9 cellular contexts compared by ENCODE assay signal in genomic region chr17:40819528-40820125, GRCh38. TPM values are rescaled to one million over a fixed set of nuclear protein-coding genes. Genes with fewer than 3 reads are reported as not detected.
DNase-seq lines count a peak whose midpoint lies in the region; ATAC-seq and TF ChIP-seq lines count a peak whose summit lies in the region.
"Had no signal": no experiment of that assay in that cellular context is flagged by ENCODE, and none has a peak within 500 bp of the region (broad histone marks: within the 10 kb centered on the region; RNA-seq: fewer than 3 reads in every experiment).

No MANE protein-coding gene starts in this region.

- BruUV-seq in Panc1 (replicated peaks; lab: Mats Ljungman, UMichigan), result TSS peak; percentile 94

- ATAC-seq in Panc1 (peak; percentile 55), GM18909 (IDR thresholded peaks at IDR 0.05; ENCODE audit: poor library complexity, unreplicated experiment) (no peak), GM21526 (IDR thresholded peaks at IDR 0.05; ENCODE audit: low FRiP score, unreplicated experiment) (no peak)
- no peak for ATAC-seq in naive thymus-derived CD8-positive, alpha-beta T cell

- POLR2A ChIA-PET in Panc1 (lab: Charles Lee), result interaction anchor here (0.6 to 1.1 kb wide), 4 partner anchors 10 to 720 kb away, joined by 3 to 6 read pairs (median 4); no protein-coding TSS in a partner anchor
- POLR2A ChIA-PET in naive thymus-derived CD8-positive, alpha-beta T cell (lab: Charles Lee), result interaction anchor here (0.9 to 1.5 kb wide), 7 partner anchors 36 to 870 kb away, joined by 3 to 36 read pairs (median 6); partner anchors contain the start of genes CCR7, EIF1 and KRTAP16-1

- peaks cover 1 to 12% (median 3%) of the 10 kb centered on the region in 5 donors for H3K27me3 Mint-ChIP-seq in naive thymus-derived CD8-positive, alpha-beta T cell

- peak overlapping the region; percentile 99 for H3K27ac ChIP-seq in Panc1 (ENCODE audit: low read length)

- H3K4me1 ChIP-seq in Panc1 (ENCODE audit: control insufficient read depth, insufficient read depth, low read length), result peaks cover 16% of the 10 kb centered on the region; the same call in 1 of the 2 replicates

- peaks cover 8% of the 10 kb centered on the region; the same call in 1 of the 2 replicates for H3K36me3 ChIP-seq in Panc1 (ENCODE audit: control insufficient read depth, insufficient read depth, low read length)

- peaks cover 18 to 36% (median 34%) of the 10 kb centered on the region in 3 donors for H3K36me3 Mint-ChIP-seq in naive thymus-derived CD8-positive, alpha-beta T cell

- H3K27me3 ChIP-seq in Panc1 (ENCODE audit: control insufficient read depth, insufficient read depth, low read length), result no peaks in the 10 kb centered on the region

- DNase-seq in GM03348 (ENCODE audit: low spot score) (peak; percentile 31), Panc1 (ENCODE audit: low read depth, low spot score) (no peak), epithelial cell of esophagus (ENCODE audit: low read depth) (no peak), NCI-H2107 treated with DMSO at 0.1 percent for 48 hours (lab: John Stamatoyannopoulos, UW; ENCODE audit: unreplicated experiment) (no peak)
- DNase-seq in naive thymus-derived CD8-positive, alpha-beta T cell, result no peak
- DNase-seq in central memory CD4-positive, alpha-beta T cell, result no peak

- peak overlapping the region in 9 of 10 donors; percentile 61 to 95 (median 87) for H3K27ac Mint-ChIP-seq in naive thymus-derived CD8-positive, alpha-beta T cell

- H3K9me3 Mint-ChIP-seq in naive thymus-derived CD8-positive, alpha-beta T cell, result peaks cover 0 to 20% (median 1%) of the 10 kb centered on the region in 9 donors

- peak overlapping the region; percentile 71 to 92 (median 82) for H3K4me3 Mint-ChIP-seq in naive thymus-derived CD8-positive, alpha-beta T cell

- CTCF ChIA-PET in Panc1 (lab: Charles Lee), result interaction anchor here (0.5 to 0.8 kb wide), 2 partner anchors 874 to 907 kb away, joined by 4 read pairs; no protein-coding TSS in a partner anchor

- intact Hi-C loops in Panc1 (cut with micrococcal nuclease; ENCODE audit: unreplicated experiment), result no loop called here

- H3K4me3 ChIP-seq in Panc1 (ENCODE audit: low read depth in 2 of 2, low read length in 2 of 2), result peak overlapping the region; percentile 90 to 97
- H3K4me3 ChIP-seq in epithelial cell of esophagus (ENCODE audit: low read length), result peak overlapping the region; percentile 81

- TF ChIP-seq CTCF in Panc1 (IDR thresholded peaks at IDR 0.05) (no peak), epithelial cell of esophagus (IDR thresholded peaks at IDR 0.05; ENCODE audit: insufficient read depth, low read depth, low read length, missing control alignments) (no peak)

- no peaks in the 10 kb centered on the region for H3K9me3 ChIP-seq in Panc1 (ENCODE audit: control insufficient read depth, insufficient read depth, low read depth, low read length)

- in situ Hi-C loops in Panc1 (cut with HindIII; ENCODE audit: low pct_unique_long_range_greater_than_20kb, low sequenced_read_pairs), result no loop called here

- H3K4me1 Mint-ChIP-seq in naive thymus-derived CD8-positive, alpha-beta T cell, result peaks cover 5 to 27% (median 18%) of the 10 kb centered on the region in 4 donors

RNA-seq across cellular contexts. Expression of gene KRT10, which starts 2.8 kb away (rescaled TPM):
- 70.8 TPM for total RNA-seq in Panc1 (2021; ENCODE audit: unreplicated experiment)
- 60.4 TPM for polyA plus RNA-seq in Panc1 (2012; ENCODE audit: insufficient read length)
- 10 to 100 TPM; 47.8 to 53.7 TPM for total RNA-seq in naive thymus-derived CD8-positive, alpha-beta T cell
- polyA plus RNA-seq in naive thymus-derived CD8-positive, alpha-beta T cell, result 100 to 1,000 TPM; 185 to 239 (median 204) TPM

RNA-seq across cellular contexts. Expression of gene KRT28, which starts 19.9 kb away (rescaled TPM):
- not detected for total RNA-seq in Panc1 (2021; ENCODE audit: unreplicated experiment)
- polyA plus RNA-seq in Panc1 (2012; ENCODE audit: insufficient read length), result not detected
- not detected for total RNA-seq in naive thymus-derived CD8-positive, alpha-beta T cell
- polyA plus RNA-seq in naive thymus-derived CD8-positive, alpha-beta T cell, result not detected
- total RNA-seq: activated CD8-positive, alpha-beta memory T cell treated with anti-CD3 and anti-CD28 coated beads for 36 hours had no signal

RNA-seq across cellular contexts. Expression of gene KRT27, which starts 37.3 kb away (rescaled TPM):
- total RNA-seq in Panc1 (2021; ENCODE audit: unreplicated experiment), result not detected
- not detected for polyA plus RNA-seq in Panc1 (2012; ENCODE audit: insufficient read length)
- total RNA-seq in naive thymus-derived CD8-positive, alpha-beta T cell, result not detected
- not detected for polyA plus RNA-seq in naive thymus-derived CD8-positive, alpha-beta T cell
- total RNA-seq: activated CD8-positive, alpha-beta memory T cell treated with anti-CD3 and anti-CD28 coated beads for 36 hours had no signal

RNA-seq across cellular contexts. Expression of gene KRT12, which starts 47.4 kb away (rescaled TPM):
- total RNA-seq in Panc1 (2021; ENCODE audit: unreplicated experiment), result not detected
- polyA plus RNA-seq in Panc1 (2012; ENCODE audit: insufficient read length), result not detected
- total RNA-seq in naive thymus-derived CD8-positive, alpha-beta T cell, result not detected
- polyA plus RNA-seq in naive thymus-derived CD8-positive, alpha-beta T cell, result not detected
- total RNA-seq: activated CD8-positive, alpha-beta memory T cell treated with anti-CD3 and anti-CD28 coated beads for 36 hours had no signal

RNA-seq across cellular contexts. Expression of gene KRT26, which starts 47.6 kb away (rescaled TPM):
- not detected for total RNA-seq in Panc1 (2021; ENCODE audit: unreplicated experiment)
- polyA plus RNA-seq in Panc1 (2012; ENCODE audit: insufficient read length), result not detected
- total RNA-seq in naive thymus-derived CD8-positive, alpha-beta T cell, result not detected
- not detected for polyA plus RNA-seq in naive thymus-derived CD8-positive, alpha-beta T cell
- total RNA-seq: activated CD8-positive, alpha-beta memory T cell treated with anti-CD3 and anti-CD28 coated beads for 36 hours had no signal
